17 cellular contexts compared by ENCODE assay signal in genomic region chr13:80010286-80010831, GRCh38.
DNase-seq lines count a peak whose midpoint lies in the region; ATAC-seq and TF ChIP-seq lines count a peak whose summit lies in the region.
"Had no signal": no experiment of that assay in that cellular context is flagged by ENCODE, and none has a peak within 500 bp of the region (broad histone marks: within the 10 kb centered on the region; RNA-seq: fewer than 3 reads in every experiment).

No MANE protein-coding gene starts in this region.

- TF ChIP-seq POLR2A in body of pancreas (IDR thresholded peaks at IDR 0.05), result no peak
- no peak for TF ChIP-seq POLR2A in prostate gland (IDR thresholded peaks at IDR 0.05)
- no peak for TF ChIP-seq POLR2A in erythroblast (IDR thresholded peaks at IDR 0.05; ENCODE audit: low read length)

- no peaks in the 10 kb centered on the region for H3K36me3 ChIP-seq in body of pancreas (replicated peaks in 1 of 2; ENCODE audit: insufficient read depth in 1 of 2, low read depth in 2 of 2)
- H3K36me3 ChIP-seq in prostate gland, result no peaks in the 10 kb centered on the region
- H3K36me3 ChIP-seq: BLaER1 treated with 17β-estradiol and CSF1 and Interleukin-3, amounts not matched to agents 10 nM and 100 nM; transverse colon had no signal

- DNase-seq in HT-29 (ENCODE audit: low spot score) (peak; percentile 41), body of pancreas (peak in 3 of 4 donors; percentile 23 to 35 (median 34)), kidney tubule cell (ENCODE audit: low spot score) (peak; percentile 73), posterior cingulate gyrus (peak in 6 of 10 donors; percentile 8 to 79 (median 21)), GOT3 (lab: John Stamatoyannopoulos, UW) (no peak), prostate gland (ENCODE audit: low spot score) (no peak), erythroblast (lab: John Stamatoyannopoulos, UW) (no peak)
- DNase-seq: activated CD4-positive, alpha-beta memory T cell treated with anti-CD3 and anti-CD28 coated beads, Interleukin-2, amount 10 ng/mL, durations not matched to agents 7 days and 5 days; activated naive CD8-positive, alpha-beta T cell treated with anti-CD3 and anti-CD28 coated beads, Interleukin-2, amount 50 U/mL, for 24 hours; activated T-cell treated with anti-CD3 and anti-CD28 coated beads, Interleukin-2, amount 50 U/mL, for 48 hours; DMS79; NCI-H1694; small intestine; transverse colon had no signal

- no peaks in the 10 kb centered on the region for H3K9me3 ChIP-seq in body of pancreas
- no peaks in the 10 kb centered on the region for H3K9me3 ChIP-seq in prostate gland
- H3K9me3 ChIP-seq: transverse colon had no signal

- H3K4me1 ChIP-seq in body of pancreas, result peaks cover 24% of the 10 kb centered on the region
- no peaks in the 10 kb centered on the region for H3K4me1 ChIP-seq in prostate gland (replicated peaks)

- ATAC-seq in body of pancreas, result peak; percentile 70
- no peak for ATAC-seq in HG02840 (IDR thresholded peaks at IDR 0.05; ENCODE audit: low FRiP score, unreplicated experiment)
- ATAC-seq: activated naive CD8-positive, alpha-beta T cell treated with anti-CD3 and anti-CD28 coated beads, Interleukin-2, amount 50 U/mL, for 24 hours; Panc1 had no signal

- 59 to 61% methylated on average over 6 of the region's 6 CpGs for WGBS in body of pancreas, 2 donors
- 64% methylated on average over 6 of the region's 6 CpGs for WGBS in prostate gland

- H3K27me3 ChIP-seq in body of pancreas, result no peaks in the 10 kb centered on the region
- no peaks in the 10 kb centered on the region for H3K27me3 ChIP-seq in prostate gland (replicated peaks; ENCODE audit: insufficient read depth)
- H3K27me3 ChIP-seq: BLaER1 treated with 17β-estradiol and CSF1 and Interleukin-3, amounts not matched to agents 10 nM and 100 nM; transverse colon had no signal

- H3K4me3 ChIP-seq in body of pancreas (no peak overlapping the region), prostate gland (no peak overlapping the region)
- H3K4me3 ChIP-seq: BLaER1 treated with 17β-estradiol and CSF1 and Interleukin-3, amounts not matched to agents 10 nM and 100 nM; transverse colon had no signal

- TF ChIP-seq CTCF in body of pancreas (IDR thresholded peaks at IDR 0.05) (no peak), prostate gland (IDR thresholded peaks at IDR 0.05) (no peak)

- H3K27ac ChIP-seq in body of pancreas (no peak overlapping the region), prostate gland (no peak overlapping the region)
- H3K27ac ChIP-seq: BLaER1 treated with 17β-estradiol and CSF1 and Interleukin-3, amounts not matched to agents 10 nM and 100 nM; transverse colon had no signal

- intact Hi-C loops in body of pancreas (cut with DNase I) (no loop called here), posterior cingulate gyrus (cut with DNase I) (loop anchor here (5.0 to 10.0 kb wide), 3 partner anchors 73 to 327 kb away; no protein-coding TSS in a partner anchor), prostate gland (cut with DNase I) (no loop called here)

Comparison
In these comparisons a context has a peak if more than half of its experiments do, and no peak if none do; other contexts are left out.
1. DNase-seq: peak in HT-29 (single experiment), body of pancreas (3 of 4), kidney tubule cell (single experiment) and posterior cingulate gyrus (6 of 10); none in GOT3 (single experiment), prostate gland (single experiment) and erythroblast (0 of 2).